10 cellular contexts compared by ENCODE assay signal in the genomic region with DNA sequence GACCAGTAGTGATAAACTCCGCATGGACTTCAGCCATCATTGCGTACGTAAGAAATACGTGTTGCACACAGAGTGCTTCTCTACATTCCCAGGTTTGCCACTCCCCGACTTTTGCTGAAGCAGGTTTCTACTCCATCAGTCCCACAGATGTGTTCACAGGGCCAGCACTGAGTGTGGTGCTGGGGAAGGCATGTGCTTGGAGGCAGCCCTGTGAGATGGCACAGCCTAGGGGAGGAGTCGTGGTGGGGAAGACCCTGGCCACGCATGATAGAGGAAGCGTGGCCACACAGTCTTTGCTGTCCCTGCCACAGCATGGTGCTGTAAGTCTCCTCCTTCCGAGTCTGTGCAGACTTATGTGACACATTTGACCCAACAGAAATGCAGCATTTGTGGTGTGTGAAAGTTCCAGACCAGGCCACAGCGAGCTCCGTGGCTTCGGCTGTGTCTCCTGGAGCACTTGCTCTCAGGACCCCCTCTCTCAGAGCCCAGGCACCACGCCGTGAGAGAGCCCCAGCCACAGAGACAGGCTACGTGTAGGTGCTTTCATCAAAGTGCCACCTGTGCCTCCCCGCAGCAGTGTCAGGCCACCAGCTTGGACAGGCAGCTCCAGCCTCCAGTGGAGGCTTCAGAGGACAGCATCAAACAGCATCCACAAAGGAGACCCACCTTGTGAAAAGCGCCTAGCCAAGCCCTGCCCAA.
A peak's percentile ranks its signal among the peaks of the same experiment; 100 is the strongest.
DNase-seq lines count a peak whose midpoint lies in the region; ATAC-seq and TF ChIP-seq lines count a peak whose summit lies in the region.
"Had no signal": no experiment of that assay in that cellular context is flagged by ENCODE, and none has a peak within 500 bp of the region (broad histone marks: within the 10 kb centered on the region; RNA-seq: fewer than 3 reads in every experiment).

No MANE protein-coding gene starts in this region.

- no peaks in the 10 kb centered on the region for H3K27me3 ChIP-seq in layer of hippocampus (ENCODE audit: control insufficient read depth, insufficient read depth, low read length)
- H3K27me3 ChIP-seq in upper lobe of right lung = no peaks in the 10 kb centered on the region

- H3K9me3 ChIP-seq in upper lobe of right lung = no peaks in the 10 kb centered on the region

- H3K36me3 ChIP-seq in upper lobe of right lung = no peaks in the 10 kb centered on the region

- H3K27ac ChIP-seq in layer of hippocampus (ENCODE audit: low read depth, low read length) (peak overlapping the region; percentile 36), upper lobe of right lung (peak overlapping the region; percentile 36)

- peaks cover 25% of the 10 kb centered on the region for H3K4me1 ChIP-seq in upper lobe of right lung

- H3K36me3 Mint-ChIP-seq in activated naive CD4-positive, alpha-beta T cell treated with anti-CD3 and anti-CD28 coated beads, Interleukin-2, amount 50 U/mL, for 72 hours = peaks cover 4 to 6% of the 10 kb centered on the region in 2 donors
- H3K36me3 Mint-ChIP-seq in T-helper 1 cell treated with Interleukin-12 subunit alpha and Interleukin-12 subunit beta and Interleukin-4 antibody, amounts not matched to agents 30 μg/mL and 1 μg/mL, for 36 hours (ENCODE audit: low read depth) = peaks cover 15% of the 10 kb centered on the region
- H3K36me3 Mint-ChIP-seq: WTC11 had no signal

- H3K9me3 Mint-ChIP-seq in activated naive CD4-positive, alpha-beta T cell treated with anti-CD3 and anti-CD28 coated beads, Interleukin-2, amount 50 U/mL, for 72 hours = no peaks in the 10 kb centered on the region
- H3K9me3 Mint-ChIP-seq in T-helper 1 cell treated with Interleukin-12 subunit alpha and Interleukin-12 subunit beta and Interleukin-4 antibody, amounts not matched to agents 30 μg/mL and 1 μg/mL, for 36 hours = no peaks in the 10 kb centered on the region
- H3K9me3 Mint-ChIP-seq: WTC11 had no signal

- no peaks in the 10 kb centered on the region for H3K27me3 Mint-ChIP-seq in T-helper 1 cell treated with Interleukin-12 subunit alpha and Interleukin-12 subunit beta and Interleukin-4 antibody, amounts not matched to agents 30 μg/mL and 1 μg/mL, for 36 hours (ENCODE audit: low read depth)

- peak overlapping the region; percentile 24 to 98 for H3K27ac Mint-ChIP-seq in activated naive CD4-positive, alpha-beta T cell treated with anti-CD3 and anti-CD28 coated beads, Interleukin-2, amount 50 U/mL, for 72 hours
- peak overlapping the region; percentile 98 for H3K27ac Mint-ChIP-seq in T-helper 1 cell treated with Interleukin-12 subunit alpha and Interleukin-12 subunit beta and Interleukin-4 antibody, amounts not matched to agents 30 μg/mL and 1 μg/mL, for 36 hours
- H3K27ac Mint-ChIP-seq: WTC11 had no signal

- peaks cover 64% of the 10 kb centered on the region for H3K4me1 Mint-ChIP-seq in T-helper 1 cell treated with Interleukin-12 subunit alpha and Interleukin-12 subunit beta and Interleukin-4 antibody, amounts not matched to agents 30 μg/mL and 1 μg/mL, for 36 hours (ENCODE audit: low read depth)

- ATAC-seq in activated naive CD4-positive, alpha-beta T cell treated with anti-CD3 and anti-CD28 coated beads, Interleukin-2, amount 50 U/mL, for 72 hours = peak; percentile 19 to 52
- ATAC-seq in upper lobe of right lung (peak; percentile 9), GM18861 (IDR thresholded peaks at IDR 0.05; ENCODE audit: unreplicated experiment) (no peak)
- ATAC-seq: WTC11 had no signal

- DNase-seq in activated naive CD4-positive, alpha-beta T cell treated with anti-CD3 and anti-CD28 coated beads, Interleukin-2, amount 50 U/mL, for 72 hours (ENCODE audit: low spot score in 2 of 2) = peak in 1 of 2 donors; percentile 75
- DNase-seq in activated naive CD4-positive, alpha-beta T cell treated with anti-CD3 and anti-CD28 coated beads, Interleukin-2, amount 50 U/mL, for 16 hours = no peak
- no peak for DNase-seq in upper lobe of right lung
- no peak for DNase-seq in posterior cingulate gyrus
- no peak for DNase-seq in activated CD4-positive, CD25-positive, alpha-beta regulatory T cell treated with anti-CD3 and anti-CD28 coated beads, Interleukin-2, amount 50 U/mL, for 72 hours
- DNase-seq: NCI-H524 had no signal

- no peak overlapping the region for H3K4me3 ChIP-seq in upper lobe of right lung

- intact Hi-C loops in upper lobe of right lung (cut with DNase I) = no loop called here
- intact Hi-C loops in posterior cingulate gyrus (cut with DNase I) = no loop called here

- no peak for TF ChIP-seq CTCF in upper lobe of right lung (IDR thresholded peaks at IDR 0.05)

- peak overlapping the region; percentile 86 for H3K4me3 Mint-ChIP-seq in T-helper 1 cell treated with Interleukin-12 subunit alpha and Interleukin-12 subunit beta and Interleukin-4 antibody, amounts not matched to agents 30 μg/mL and 1 μg/mL, for 36 hours
- H3K4me3 Mint-ChIP-seq: WTC11 had no signal
